In the genomic region with DNA sequence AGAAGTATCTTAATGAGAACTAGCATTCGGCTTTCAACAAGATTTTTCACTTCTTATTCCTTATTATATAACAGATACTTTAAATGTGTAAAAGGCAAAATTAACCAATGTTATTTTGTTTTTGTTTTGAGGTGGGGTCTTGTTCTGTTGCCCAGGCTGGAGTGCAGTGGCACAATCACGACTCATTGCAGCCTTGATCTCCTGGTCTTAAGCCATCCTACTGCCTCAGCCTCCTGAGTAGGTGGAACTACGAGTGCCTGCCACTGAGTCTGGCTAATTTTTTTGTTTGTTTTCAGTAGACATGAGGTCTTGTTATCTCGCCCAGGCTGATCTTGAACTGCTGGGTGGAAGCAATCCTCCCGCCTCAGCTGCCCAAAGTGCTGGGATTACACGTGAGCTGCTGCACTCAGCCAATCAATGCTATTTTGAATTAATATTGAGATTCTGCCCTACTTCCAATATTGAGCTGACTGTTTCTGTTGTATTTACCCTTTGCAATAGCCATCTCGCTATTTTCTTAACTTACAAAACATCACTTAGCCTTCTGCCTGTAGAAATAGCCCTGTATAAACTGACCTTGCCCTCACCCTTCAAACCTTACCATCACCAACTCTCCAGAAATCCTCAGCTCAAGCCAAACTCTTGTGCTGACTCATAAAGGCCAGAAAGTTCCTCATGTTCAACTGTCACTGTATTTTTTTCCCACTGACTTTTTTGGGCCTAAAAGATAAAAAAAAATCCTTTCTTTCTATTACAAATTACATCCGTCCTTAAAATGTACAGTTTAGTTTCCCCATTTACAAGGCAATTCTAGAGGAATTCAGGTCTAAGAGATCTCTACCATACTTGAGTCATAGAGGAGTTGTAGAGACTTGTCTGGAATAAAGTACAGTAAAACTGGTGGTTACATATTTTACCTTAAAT, we compare ENCODE assay signal across 16 cellular contexts.
DNase-seq lines count a peak whose midpoint lies in the region; ATAC-seq and TF ChIP-seq lines count a peak whose summit lies in the region.
"Had no signal": no experiment of that assay in that cellular context is flagged by ENCODE, and none has a peak within 500 bp of the region (broad histone marks: within the 10 kb centered on the region; RNA-seq: fewer than 3 reads in every experiment).

No MANE protein-coding gene starts in this region.

- H3K27me3 ChIP-seq in BJ (ENCODE audit: control insufficient read depth, insufficient read depth, low read length) (no peaks in the 10 kb centered on the region), brain microvascular endothelial cell (replicated peaks) (no peaks in the 10 kb centered on the region)
- H3K27me3 ChIP-seq: ascending aorta, esophagus squamous epithelium, tibial artery had no signal

- in situ Hi-C loops in brain microvascular endothelial cell (cut with HindIII; ENCODE audit: low pct_ligation_motif_present, low sequenced_read_pairs) = no loop called here

- H3K4me3 ChIP-seq in BJ (ENCODE audit: low read depth, low read length) (no peak overlapping the region), brain microvascular endothelial cell (ENCODE audit: low read depth, low read length) (no peak overlapping the region)
- H3K4me3 ChIP-seq: ascending aorta, esophagus squamous epithelium, left ventricle myocardium inferior, psoas muscle, tibial artery had no signal

- POLR2A ChIA-PET in BJ (lab: Charles Lee) = no interaction called here

- no peaks in the 10 kb centered on the region for H3K27me3 Mint-ChIP-seq in stimulated activated naive CD8-positive, alpha-beta T cell treated with anti-CD3 and anti-CD28 coated beads, Interleukin-15, amount 100 ng/mL, for 72 hours
- H3K27me3 Mint-ChIP-seq: CD4-positive, alpha-beta T cell; T-cell had no signal

- H3K36me3 ChIP-seq in BJ (ENCODE audit: control insufficient read depth, insufficient read depth, low read length) (no peaks in the 10 kb centered on the region), brain microvascular endothelial cell (replicated peaks) (no peaks in the 10 kb centered on the region)
- H3K36me3 ChIP-seq: ascending aorta, esophagus squamous epithelium, left ventricle myocardium inferior, tibial artery had no signal

- H3K27ac Mint-ChIP-seq in stimulated activated naive CD8-positive, alpha-beta T cell treated with anti-CD3 and anti-CD28 coated beads, Interleukin-15, amount 100 ng/mL, for 72 hours = no peak overlapping the region
- H3K27ac Mint-ChIP-seq: CD4-positive, alpha-beta T cell; T-cell had no signal

- CTCF ChIA-PET in BJ (lab: Yijun Ruan, JAX) = interaction anchor here (1.3 kb wide), 1 partner anchor 95 kb away, joined by 4 read pairs; the partner anchor contains the start of gene OLA1

- H3K27ac ChIP-seq in brain microvascular endothelial cell = peak overlapping the region; percentile 53
- H3K27ac ChIP-seq: ascending aorta, left ventricle myocardium inferior, psoas muscle, tibial artery had no signal

- TF ChIP-seq CTCF in BJ (IDR thresholded peaks at IDR 0.05; ENCODE audit: insufficient read depth, low read depth, low read length) (no peak), brain microvascular endothelial cell (IDR thresholded peaks at IDR 0.05; ENCODE audit: low read depth, low read length, missing control alignments) (no peak)

- intact Hi-C loops in posterior vena cava (cut with DNase I) = no loop called here

- DNase-seq in BJ (ENCODE audit: low read depth) = peak; percentile 10
- DNase-seq in MV-4-11 (lab: John Stamatoyannopoulos, UW) = peak; percentile 58
- DNase-seq in brain microvascular endothelial cell = peak; percentile 70
- DNase-seq in kidney tubule cell (ENCODE audit: low spot score) = peak; percentile 20
- no peak for DNase-seq in posterior vena cava (ENCODE audit: low spot score)
- no peak for DNase-seq in activated T-cell treated with anti-CD3 and anti-CD28 coated beads, Interleukin-2, amount 50 U/mL, for 1 hour
- no peak for DNase-seq in NCI-H1694 treated with DMSO at 0.1 percent for 48 hours (lab: John Stamatoyannopoulos, UW)
- DNase-seq in stimulated activated naive CD8-positive, alpha-beta T cell treated with anti-CD3 and anti-CD28 coated beads, Interleukin-15, amount 100 ng/mL, for 72 hours = no peak
- DNase-seq: CD4-positive, alpha-beta T cell; esophagus squamous epithelium; left ventricle myocardium inferior; NCI-H526; psoas muscle; T-cell; tibial artery had no signal

- H3K9me3 Mint-ChIP-seq in stimulated activated naive CD8-positive, alpha-beta T cell treated with anti-CD3 and anti-CD28 coated beads, Interleukin-15, amount 100 ng/mL, for 72 hours = no peaks in the 10 kb centered on the region
- H3K9me3 Mint-ChIP-seq: CD4-positive, alpha-beta T cell; T-cell had no signal

- H3K4me1 Mint-ChIP-seq in stimulated activated naive CD8-positive, alpha-beta T cell treated with anti-CD3 and anti-CD28 coated beads, Interleukin-15, amount 100 ng/mL, for 72 hours = peaks cover 6% of the 10 kb centered on the region

- no peak for ATAC-seq in stimulated activated naive CD8-positive, alpha-beta T cell treated with anti-CD3 and anti-CD28 coated beads, Interleukin-15, amount 100 ng/mL, for 72 hours
- ATAC-seq: T-cell had no signal

- H3K4me3 Mint-ChIP-seq in stimulated activated naive CD8-positive, alpha-beta T cell treated with anti-CD3 and anti-CD28 coated beads, Interleukin-15, amount 100 ng/mL, for 72 hours = no peak overlapping the region
- H3K4me3 Mint-ChIP-seq: CD4-positive, alpha-beta T cell; T-cell had no signal

Comparison
In these comparisons a context has a peak if more than half of its experiments do, and no peak if none do; other contexts are left out.
1. DNase-seq: peak in BJ (single experiment), MV-4-11 (single experiment), brain microvascular endothelial cell (single experiment) and kidney tubule cell (single experiment); none in posterior vena cava (single experiment), activated T-cell treated with anti-CD3 and anti-CD28 coated beads, Interleukin-2, amount 50 U/mL, for 1 hour (single experiment), NCI-H1694 treated with DMSO at 0.1 percent for 48 hours (single experiment) and stimulated activated naive CD8-positive, alpha-beta T cell treated with anti-CD3 and anti-CD28 coated beads, Interleukin-15, amount 100 ng/mL, for 72 hours (0 of 2).